8 cellular contexts compared by ENCODE assay signal in genomic region chr1:53328490-53329182, GRCh38. TPM values are rescaled to one million over a fixed set of nuclear protein-coding genes. Genes with fewer than 3 reads are reported as not detected.
DNase-seq lines count a peak whose midpoint lies in the region; ATAC-seq and TF ChIP-seq lines count a peak whose summit lies in the region.

No MANE protein-coding gene starts in this region.

- peak overlapping the region; percentile 98 for H3K4me3 Mint-ChIP-seq in activated CD4-positive, alpha-beta T cell treated with anti-CD3 and anti-CD28 coated beads, Interleukin-2, amount 10 ng/mL, durations not matched to agents 7 days and 5 days
- H3K4me3 Mint-ChIP-seq in stimulated activated naive B cell treated with anti-CD40 and anti-IgM and Interleukin-4, amounts not matched to agents 10 μg/mL and 1 μg/mL and 100 μg/mL, for 72 hours = peak overlapping the region; percentile 98 to 100

- no peaks in the 10 kb centered on the region for H3K27me3 Mint-ChIP-seq in activated CD4-positive, alpha-beta T cell treated with anti-CD3 and anti-CD28 coated beads, Interleukin-2, amount 10 ng/mL, durations not matched to agents 7 days and 5 days
- no peaks in the 10 kb centered on the region for H3K27me3 Mint-ChIP-seq in stimulated activated naive B cell treated with anti-CD40 and anti-IgM and Interleukin-4, amounts not matched to agents 10 μg/mL and 1 μg/mL and 100 μg/mL, for 72 hours

- DNase-seq in Right ventricle myocardium superior (peak; percentile 32), cardiac septum (ENCODE audit: low spot score) (no peak), heart right ventricle (no peak), LoVo (ENCODE audit: low spot score) (no peak), COLO829 (ENCODE audit: low spot score) (no peak)
- DNase-seq in activated CD4-positive, alpha-beta T cell treated with anti-CD3 and anti-CD28 coated beads, Interleukin-2, amount 10 ng/mL, durations not matched to agents 7 days and 5 days = peak; percentile 34
- no peak for DNase-seq in stimulated activated naive B cell treated with anti-CD40 and anti-IgM and Interleukin-4, amounts not matched to agents 10 μg/mL and 1 μg/mL and 100 μg/mL, for 72 hours

- peaks cover 7 to 32% (median 24%) of the 10 kb centered on the region in 9 donors for H3K4me1 ChIP-seq in heart right ventricle

- H3K36me3 Mint-ChIP-seq in activated CD4-positive, alpha-beta T cell treated with anti-CD3 and anti-CD28 coated beads, Interleukin-2, amount 10 ng/mL, durations not matched to agents 7 days and 5 days (ENCODE audit: low read depth) = peaks cover 20% of the 10 kb centered on the region
- peaks cover 18 to 33% of the 10 kb centered on the region in 2 donors for H3K36me3 Mint-ChIP-seq in stimulated activated naive B cell treated with anti-CD40 and anti-IgM and Interleukin-4, amounts not matched to agents 10 μg/mL and 1 μg/mL and 100 μg/mL, for 72 hours

- H3K27ac Mint-ChIP-seq in activated CD4-positive, alpha-beta T cell treated with anti-CD3 and anti-CD28 coated beads, Interleukin-2, amount 10 ng/mL, durations not matched to agents 7 days and 5 days = peak overlapping the region; percentile 99
- peak overlapping the region; percentile 69 for H3K27ac Mint-ChIP-seq in stimulated activated naive B cell treated with anti-CD40 and anti-IgM and Interleukin-4, amounts not matched to agents 10 μg/mL and 1 μg/mL and 100 μg/mL, for 72 hours

- ATAC-seq in Right ventricle myocardium superior (ENCODE audit: poor library complexity) = no peak
- ATAC-seq in heart right ventricle = no peak
- no peak for ATAC-seq in stimulated activated naive B cell treated with anti-CD40 and anti-IgM and Interleukin-4, amounts not matched to agents 10 μg/mL and 1 μg/mL and 100 μg/mL, for 72 hours (replicated peaks)
- no peak for ATAC-seq in GM18873 (IDR thresholded peaks at IDR 0.05; ENCODE audit: low FRiP score, unreplicated experiment)

- peak overlapping the region in 9 of 10 donors; percentile 13 to 68 (median 43) for H3K4me3 ChIP-seq in heart right ventricle

- peak overlapping the region in 1 of 10 donors; percentile 70 for H3K27ac ChIP-seq in heart right ventricle

- H3K27me3 ChIP-seq in heart right ventricle = peaks cover 0 to 15% (median 4%) of the 10 kb centered on the region in 7 donors

- POLR2A ChIA-PET in activated CD4-positive, alpha-beta T cell treated with anti-CD3 and anti-CD28 coated beads, Interleukin-2, amount 10 ng/mL, durations not matched to agents 7 days and 5 days (lab: Charles Lee) = no interaction called here

- WGBS in heart right ventricle, 2 donors = 50 to 59% methylated on average over 29 of the region's 29 CpGs

- intact Hi-C loops in Right ventricle myocardium superior (cut with DNase I) (no loop called here), cardiac septum (cut with DNase I) (no loop called here), heart right ventricle (cut with DNase I) (no loop called here)

- no peak for TF ChIP-seq CTCF in heart right ventricle (IDR thresholded peaks at IDR 0.05)

- peaks cover 38% of the 10 kb centered on the region for H3K4me1 Mint-ChIP-seq in activated CD4-positive, alpha-beta T cell treated with anti-CD3 and anti-CD28 coated beads, Interleukin-2, amount 10 ng/mL, durations not matched to agents 7 days and 5 days
- peaks cover 9 to 34% of the 10 kb centered on the region in 2 donors for H3K4me1 Mint-ChIP-seq in stimulated activated naive B cell treated with anti-CD40 and anti-IgM and Interleukin-4, amounts not matched to agents 10 μg/mL and 1 μg/mL and 100 μg/mL, for 72 hours

- CTCF ChIA-PET in activated CD4-positive, alpha-beta T cell treated with anti-CD3 and anti-CD28 coated beads, Interleukin-2, amount 10 ng/mL, durations not matched to agents 7 days and 5 days (lab: Charles Lee) = no interaction called here

- no peaks in the 10 kb centered on the region for H3K9me3 ChIP-seq in heart right ventricle

- no peaks in the 10 kb centered on the region for H3K36me3 ChIP-seq in heart right ventricle

- H3K9me3 Mint-ChIP-seq in activated CD4-positive, alpha-beta T cell treated with anti-CD3 and anti-CD28 coated beads, Interleukin-2, amount 10 ng/mL, durations not matched to agents 7 days and 5 days = no peaks in the 10 kb centered on the region
- no peaks in the 10 kb centered on the region for H3K9me3 Mint-ChIP-seq in stimulated activated naive B cell treated with anti-CD40 and anti-IgM and Interleukin-4, amounts not matched to agents 10 μg/mL and 1 μg/mL and 100 μg/mL, for 72 hours

RNA-seq across cellular contexts. Expression of gene LRP8, which starts 0.8 kb away (rescaled TPM):
- total RNA-seq in Right ventricle myocardium superior = 1.5 TPM
- 2.3 TPM for total RNA-seq in cardiac septum
- 10 to 100 TPM; 51.8 to 56.6 TPM for total RNA-seq in activated CD4-positive, alpha-beta T cell treated with anti-CD3 and anti-CD28 coated beads, Interleukin-2, amount 10 ng/mL, durations not matched to agents 7 days and 5 days
- 1 to 10 TPM; 1.7 to 4.7 (median 2.3) TPM for total RNA-seq in heart right ventricle
- 1 to 10 TPM in 1 of 2 donors, under 1 TPM in 1; 0.37 to 1.1 TPM for polyA plus RNA-seq in heart right ventricle

Comparison
In these comparisons a context has a peak if more than half of its experiments do, and no peak if none do; other contexts are left out.
1. DNase-seq: peak in Right ventricle myocardium superior (single experiment) and activated CD4-positive, alpha-beta T cell treated with anti-CD3 and anti-CD28 coated beads, Interleukin-2, amount 10 ng/mL, durations not matched to agents 7 days and 5 days (single experiment); none in cardiac septum (single experiment), heart right ventricle (0 of 2), stimulated activated naive B cell treated with anti-CD40 and anti-IgM and Interleukin-4, amounts not matched to agents 10 μg/mL and 1 μg/mL and 100 μg/mL, for 72 hours (single experiment), LoVo (single experiment) and COLO829 (single experiment).
2. RNA of gene LRP8, which starts 0.8 kb away (total RNA-seq): 51.8 to 56.6 TPM in activated CD4-positive, alpha-beta T cell treated with anti-CD3 and anti-CD28 coated beads, Interleukin-2, amount 10 ng/mL, durations not matched to agents 7 days and 5 days; 2.3 TPM in cardiac septum (single experiment), 1.7 to 4.7 TPM in heart right ventricle and 1.5 TPM in Right ventricle myocardium superior (single experiment); every median in the first group is over 4 times any median in the second.